9 cellular contexts compared by ENCODE assay signal in genomic region chr10:46105856-46106409, GRCh38. TPM values are rescaled to one million over a fixed set of nuclear protein-coding genes. Genes with fewer than 3 reads are reported as not detected.
DNase-seq lines count a peak whose midpoint lies in the region; ATAC-seq and TF ChIP-seq lines count a peak whose summit lies in the region.
"Not testable (repeated sequence)": the region's sequence is repeated elsewhere in the genome, so short reads cannot be mapped to it uniquely, and the experiment has no call there.
"Had no signal": no experiment of that assay in that cellular context is flagged by ENCODE, and none has a peak within 500 bp of the region (broad histone marks: within the 10 kb centered on the region; RNA-seq: fewer than 3 reads in every experiment).

No MANE protein-coding gene starts in this region.

- peak overlapping the region; percentile 8 for H3K27ac ChIP-seq in trophoblast cell (ENCODE audit: low read depth, low read length)
- not testable (repeated sequence) for H3K27ac ChIP-seq in upper lobe of right lung

- not testable (repeated sequence) for H3K27me3 ChIP-seq in Loucy (ENCODE audit: insufficient read depth, low read length, poor library complexity, severe bottlenecking); endocrine pancreas (ENCODE audit: control insufficient read depth, insufficient read depth, low read length); trophoblast cell (ENCODE audit: insufficient read depth, low read length); upper lobe of right lung

- H3K9me3 ChIP-seq in Loucy (ENCODE audit: insufficient read depth, low read depth, low read length); endocrine pancreas (ENCODE audit: control insufficient read depth, low read length); trophoblast cell (ENCODE audit: insufficient read depth, low read depth, low read length); upper lobe of right lung: not testable (repeated sequence)

- peak overlapping the region; percentile 79 for H3K4me3 Mint-ChIP-seq in activated T-cell treated with anti-CD3 and anti-CD28 coated beads, Interleukin-2, amount 50 U/mL, for 4 hours

- H4K91ac ChIP-seq in trophoblast cell (ENCODE audit: low read depth, low read length): peak overlapping the region; percentile 17

- peak overlapping the region; percentile 85 for H3K4me2 ChIP-seq in Loucy (ENCODE audit: low read depth, low read length, poor library complexity, severe bottlenecking)
- H3K4me2 ChIP-seq in trophoblast cell (ENCODE audit: low read length): peak overlapping the region; percentile 59

- not testable (repeated sequence) for H3K9me3 Mint-ChIP-seq in activated T-cell treated with anti-CD3 and anti-CD28 coated beads, Interleukin-2, amount 50 U/mL, for 4 hours

- H3K27me3 Mint-ChIP-seq in activated T-cell treated with anti-CD3 and anti-CD28 coated beads, Interleukin-2, amount 50 U/mL, for 4 hours (ENCODE audit: low read depth): not testable (repeated sequence)

- not testable (repeated sequence) for DNase-seq in activated T-cell treated with anti-CD3 and anti-CD28 coated beads, Interleukin-2, amount 50 U/mL, for 4 hours; left colon; upper lobe of right lung
- DNase-seq in trophoblast cell: peak; percentile 21 to 56

- H2BK120ac ChIP-seq in trophoblast cell (ENCODE audit: insufficient read depth, low read length, poor library complexity): not testable (repeated sequence)

- not testable (repeated sequence) for H3K79me1 ChIP-seq in trophoblast cell (ENCODE audit: low read length)

- not testable (repeated sequence) for H4K20me1 ChIP-seq in Loucy (ENCODE audit: insufficient read depth, low read length, poor library complexity, severe bottlenecking)

- H3K36me3 Mint-ChIP-seq in activated T-cell treated with anti-CD3 and anti-CD28 coated beads, Interleukin-2, amount 50 U/mL, for 4 hours (ENCODE audit: insufficient read depth): not testable (repeated sequence)

- intact Hi-C loops in left colon (cut with DNase I, micrococcal nuclease): not testable (repeated sequence)
- intact Hi-C loops in upper lobe of right lung (cut with DNase I): loop anchor here (2.0 kb wide), 1 partner anchor 177 kb away; no protein-coding TSS in a partner anchor

- H2BK5ac ChIP-seq in trophoblast cell (ENCODE audit: low read depth, low read length, poor library complexity): not testable (repeated sequence)

- H3K14ac ChIP-seq in trophoblast cell (ENCODE audit: low read length): peak overlapping the region; percentile 2

- H3K9ac ChIP-seq in Loucy (ENCODE audit: low read depth, low read length, poor library complexity, severe bottlenecking) (peak overlapping the region; percentile 77), endocrine pancreas (ENCODE audit: control insufficient read depth, insufficient read depth, low read length) (peak overlapping the region; percentile 41), trophoblast cell (ENCODE audit: low read length) (peak overlapping the region; percentile 60)

- peaks cover 15% of the 10 kb centered on the region for H3K4me1 Mint-ChIP-seq in activated T-cell treated with anti-CD3 and anti-CD28 coated beads, Interleukin-2, amount 50 U/mL, for 4 hours (ENCODE audit: low read depth)

- peak overlapping the region; percentile 59 for H4K8ac ChIP-seq in trophoblast cell (ENCODE audit: low read depth, low read length)

- H3K4ac ChIP-seq in trophoblast cell (ENCODE audit: low read depth, low read length): not testable (repeated sequence)

- H3K23ac ChIP-seq in trophoblast cell (ENCODE audit: low read length): not testable (repeated sequence)

- H3K4me1 ChIP-seq in Loucy (ENCODE audit: insufficient read depth, low read length, poor library complexity, severe bottlenecking) (peaks cover 26% of the 10 kb centered on the region), trophoblast cell (ENCODE audit: control insufficient read depth in 1 of 2, insufficient read depth in 2 of 2, low read length in 2 of 2) (peaks cover 0 to 14% of the 10 kb centered on the region in 2 experiments)
- not testable (repeated sequence) for H3K4me1 ChIP-seq in endocrine pancreas (ENCODE audit: control insufficient read depth, insufficient read depth, low read length); upper lobe of right lung

- not testable (repeated sequence) for TF ChIP-seq CTCF in Loucy (conservative IDR thresholded peaks at IDR 0.05; ENCODE audit: low read length); upper lobe of right lung (IDR thresholded peaks at IDR 0.05)

- 0 out of 2 replicates have a peak overlapping the region, but pooled peaks have one; percentile 89 for H2AFZ ChIP-seq in Loucy (ENCODE audit: low read length)
- peak overlapping the region; percentile 3 for H2AFZ ChIP-seq in trophoblast cell (ENCODE audit: insufficient read depth, low read length, poor library complexity)

- peak overlapping the region; percentile 47 for H3K18ac ChIP-seq in trophoblast cell (ENCODE audit: low read length)

- H3K4me3 ChIP-seq in Loucy (ENCODE audit: low read length, poor library complexity, severe bottlenecking): peak overlapping the region; percentile 75
- not testable (repeated sequence) for H3K4me3 ChIP-seq in endocrine pancreas (ENCODE audit: control insufficient read depth, insufficient read depth, low read length)
- peak overlapping the region; percentile 75 for H3K4me3 ChIP-seq in trophoblast cell (ENCODE audit: low read depth, low read length)
- H3K4me3 ChIP-seq in upper lobe of right lung: peak overlapping the region; percentile 40

- not testable (repeated sequence) for H3F3A ChIP-seq in Loucy (ENCODE audit: low read depth)

- not testable (repeated sequence) for H2BK12ac ChIP-seq in trophoblast cell (ENCODE audit: low read length)

- H2AK5ac ChIP-seq in trophoblast cell (ENCODE audit: low read length): not testable (repeated sequence)

- not testable (repeated sequence) for H3K9me2 ChIP-seq in Loucy (replicated peaks; ENCODE audit: low read depth, low read length)

- not testable (repeated sequence) for H4K12ac ChIP-seq in trophoblast cell (ENCODE audit: low read depth, low read length)

- not testable (repeated sequence) for H3K36me3 ChIP-seq in Loucy (ENCODE audit: insufficient read depth, low read length); endocrine pancreas (ENCODE audit: control insufficient read depth, insufficient read depth, low read length); trophoblast cell (ENCODE audit: control insufficient read depth in 1 of 2, insufficient read depth in 2 of 2, low read length in 2 of 2); upper lobe of right lung

- H3K79me2 ChIP-seq in Loucy (ENCODE audit: insufficient read depth, low read length); trophoblast cell (ENCODE audit: control insufficient read depth, insufficient read depth, low read length, poor library complexity): not testable (repeated sequence)

- WGBS in trophoblast cell (ENCODE audit: extremely low coverage, insufficient coverage, insufficient read length): no CpG with 5 or more reads among the region's 32 CpGs

- peak; percentile 46 for ATAC-seq in GM18511 (IDR thresholded peaks at IDR 0.05; ENCODE audit: unreplicated experiment)
- peak; percentile 34 for ATAC-seq in HG02759 (IDR thresholded peaks at IDR 0.05; ENCODE audit: unreplicated experiment)
- ATAC-seq in activated T-cell treated with anti-CD3 and anti-CD28 coated beads, Interleukin-2, amount 50 U/mL, for 4 hours: peak; percentile 51 to 71
- peak; percentile 12 for ATAC-seq in left colon
- peak; percentile 30 for ATAC-seq in upper lobe of right lung

RNA-seq across cellular contexts. Expression of gene MSMB, which starts 59.9 kb away (rescaled TPM):
- not detected for total RNA-seq in activated T-cell treated with anti-CD3 and anti-CD28 coated beads, Interleukin-2, amount 50 U/mL, for 4 hours
- total RNA-seq in left colon (not detected), upper lobe of right lung (not detected)
- polyA plus RNA-seq in trophoblast cell (2013): 0.64 and 1.1 TPM in 2 replicates
- total RNA-seq: cerebellum had no signal
